ENCODE assay signal across 20 cellular contexts in the genomic region with DNA sequence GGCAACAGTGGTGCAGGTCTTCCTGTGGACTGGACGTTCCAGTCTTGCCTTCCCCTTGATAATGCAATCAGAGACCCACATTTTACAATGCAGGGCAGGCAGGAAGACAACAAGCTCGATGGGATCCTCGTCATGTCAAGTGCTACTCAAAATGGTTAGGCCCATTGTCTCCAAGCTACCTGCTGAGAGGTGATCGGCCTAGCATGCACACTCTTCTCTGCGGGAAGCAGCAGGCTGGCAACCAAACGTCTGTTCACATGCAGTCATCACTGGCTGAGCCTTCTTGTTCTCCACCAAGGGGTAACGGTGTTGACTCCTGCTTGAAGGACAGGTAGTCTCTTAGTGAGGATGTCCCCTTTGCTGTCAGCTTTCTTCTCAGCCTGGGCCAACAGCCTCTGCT. TPM values are rescaled to one million over a fixed set of nuclear protein-coding genes. Genes with fewer than 3 reads are reported as not detected.
DNase-seq lines count a peak whose midpoint lies in the region; ATAC-seq and TF ChIP-seq lines count a peak whose summit lies in the region.
"Had no signal": no experiment of that assay in that cellular context is flagged by ENCODE, and none has a peak within 500 bp of the region (broad histone marks: within the 10 kb centered on the region; RNA-seq: fewer than 3 reads in every experiment).

No MANE protein-coding gene starts in this region.

- POLR2A ChIA-PET in HEK293 (lab: Yijun Ruan, JAX): no interaction called here
- POLR2A ChIA-PET in OCI-LY7 (lab: Charles Lee): interaction anchor here (0.9 kb wide), 1 partner anchor 23 kb away, joined by 3 read pairs; no protein-coding TSS in a partner anchor

- H3K4me1 ChIP-seq in HEK293 (ENCODE audit: control insufficient read depth, insufficient read depth, low read length) (no peaks in the 10 kb centered on the region), mesendoderm (ENCODE audit: control insufficient read depth, low read depth, low read length) (peaks cover 3% of the 10 kb centered on the region), OCI-LY7 (ENCODE audit: insufficient read depth, low read length, poor library complexity, severe bottlenecking) (no peaks in the 10 kb centered on the region)
- H3K4me1 ChIP-seq: breast epithelium, HAP-1 had no signal

- H3K9ac ChIP-seq in mesendoderm (ENCODE audit: low read length): no peak overlapping the region

- CTCF ChIA-PET in HEK293 (lab: Yijun Ruan, JAX): interaction anchor here (0.7 to 3.2 kb wide), 11 partner anchors 16 to 446 kb away, joined by 3 to 19 read pairs (median 6); no protein-coding TSS in a partner anchor
- CTCF ChIA-PET in OCI-LY7 (lab: Charles Lee; ENCODE audit: unreplicated experiment): no interaction called here

- no TSS peak for BruUV-seq in OCI-LY7 (replicated peaks; lab: Mats Ljungman, UMichigan)

- no peaks in the 10 kb centered on the region for H3K27me3 ChIP-seq in mesendoderm (ENCODE audit: insufficient read depth, low read length, poor library complexity)
- H3K27me3 ChIP-seq: breast epithelium had no signal

- no peak for ATAC-seq in left colon
- ATAC-seq in left cardiac atrium: no peak

- no peak overlapping the region for H2BK5ac ChIP-seq in mesendoderm (ENCODE audit: low read length)

- no peak overlapping the region for H2BK120ac ChIP-seq in mesendoderm (ENCODE audit: low read depth, low read length)

- H3K9me2 ChIP-seq in OCI-LY7 (ENCODE audit: insufficient read depth, low read length): no peaks in the 10 kb centered on the region

- H3K4me3 ChIP-seq in HEK293 (ENCODE audit: low read depth, low read length): no peak overlapping the region
- no peak overlapping the region for H3K4me3 ChIP-seq in mesendoderm (ENCODE audit: low read length)
- no peak overlapping the region for H3K4me3 ChIP-seq in OCI-LY7 (ENCODE audit: low read depth, low read length, poor library complexity, severe bottlenecking)
- H3K4me3 ChIP-seq: breast epithelium, HAP-1 had no signal

- no peak overlapping the region for H2AFZ ChIP-seq in OCI-LY7 (ENCODE audit: low read length)

- no peak overlapping the region for H3K23ac ChIP-seq in mesendoderm (ENCODE audit: low read length)

- no peak overlapping the region for H3K4me2 ChIP-seq in mesendoderm (ENCODE audit: low read length)
- H3K4me2 ChIP-seq in OCI-LY7 (ENCODE audit: low read length): no peak overlapping the region

- H3K4ac ChIP-seq in mesendoderm (ENCODE audit: low read depth, low read length): no peak overlapping the region

- DNase-seq in NCI-H2029 treated with DMSO at 0.1 percent for 48 hours (lab: John Stamatoyannopoulos, UW): peak; percentile 93
- peak; percentile 88 for DNase-seq in NCI-H510A treated with DMSO at 0.1 percent for 48 hours (lab: John Stamatoyannopoulos, UW)
- peak; percentile 25 for DNase-seq in mesendoderm
- DNase-seq in left colon: no peak
- no peak for DNase-seq in GM19240 (ENCODE audit: insufficient read length, low spot score)
- DNase-seq in left cardiac atrium: no peak
- DNase-seq in OCI-LY7 (ENCODE audit: low spot score): no peak
- DNase-seq: activated CD4-positive, alpha-beta T cell treated with anti-CD3 and anti-CD28 coated beads for 4 hours; activated naive CD4-positive, alpha-beta T cell treated with anti-CD3 and anti-CD28 coated beads for 36 hours; activated T-cell treated with anti-CD3 and anti-CD28 coated beads, Interleukin-2, amount 50 U/mL, for 48 hours; amniotic stem cell; effector CD4-positive, alpha-beta T cell; GF-D8; head of caudate nucleus; Karpas-422; RPMI8226 had no signal

- no peak overlapping the region for H2BK15ac ChIP-seq in mesendoderm (replicated peaks; ENCODE audit: low read depth)

- H4K20me1 ChIP-seq in OCI-LY7 (ENCODE audit: insufficient read depth, low read length): no peaks in the 10 kb centered on the region

- H3K36me3 ChIP-seq in HEK293 (ENCODE audit: control insufficient read depth in 2 of 2, insufficient read depth in 1 of 2, low read length in 2 of 2) (no peaks in the 10 kb centered on the region), mesendoderm (ENCODE audit: control insufficient read depth, insufficient read depth, low read length) (no peaks in the 10 kb centered on the region), OCI-LY7 (ENCODE audit: insufficient read depth, low read length) (no peaks in the 10 kb centered on the region)
- H3K36me3 ChIP-seq: breast epithelium, HAP-1 had no signal

- no peak overlapping the region for H2AK5ac ChIP-seq in mesendoderm (ENCODE audit: low read length)

- H3K79me2 ChIP-seq in mesendoderm (ENCODE audit: control insufficient read depth, insufficient read depth, low read length) (no peaks in the 10 kb centered on the region), OCI-LY7 (ENCODE audit: insufficient read depth, low read depth, low read length) (no peaks in the 10 kb centered on the region)

- intact Hi-C loops in left colon (cut with DNase I, micrococcal nuclease) (loop anchor here (2.0 to 10.0 kb wide), 3 partner anchors 253 to 445 kb away; partner anchors contain the start of gene EXT2 (in 1 of the 2)), left cardiac atrium (cut with DNase I) (loop anchor here (2.0 to 10.0 kb wide), 3 partner anchors 255 to 448 kb away; no protein-coding TSS in a partner anchor), OCI-LY7 (cut with micrococcal nuclease; ENCODE audit: unreplicated experiment) (loop anchor here (5.0 kb wide), 1 partner anchor 428 kb away; no protein-coding TSS in a partner anchor)

- H3K18ac ChIP-seq in mesendoderm (ENCODE audit: low read length): no peak overlapping the region

- no peaks in the 10 kb centered on the region for H3K79me1 ChIP-seq in mesendoderm (ENCODE audit: low read length)

- H3K56ac ChIP-seq in mesendoderm (ENCODE audit: low read length): peak overlapping the region; percentile 34

- WGBS in mesendoderm (ENCODE audit: extremely low coverage, insufficient coverage, low lambda C conversion rate): no CpG with 5 or more reads among the region's 7 CpGs

- H4K8ac ChIP-seq in mesendoderm (ENCODE audit: low read depth, low read length): no peak overlapping the region

- TF ChIP-seq CTCF in HEK293 (tag by site-specific recombination; IDR thresholded peaks at IDR 0.05): no peak
- TF ChIP-seq CTCF in OCI-LY7 (conservative IDR thresholded peaks at IDR 0.05; ENCODE audit: low read length): no peak

- H3K9me3 ChIP-seq in HEK293 (ENCODE audit: control insufficient read depth, insufficient read depth, low read depth, low read length) (no peaks in the 10 kb centered on the region), OCI-LY7 (ENCODE audit: low read length) (no peaks in the 10 kb centered on the region)
- H3K9me3 ChIP-seq: breast epithelium, HAP-1 had no signal

- H4K5ac ChIP-seq in mesendoderm (ENCODE audit: low read length): no peak overlapping the region

- no peak overlapping the region for H3K27ac ChIP-seq in HEK293 (ENCODE audit: extremely low read depth, low read depth, low read length)
- no peak overlapping the region for H3K27ac ChIP-seq in mesendoderm (ENCODE audit: low read depth, low read length)
- no peak overlapping the region for H3K27ac ChIP-seq in OCI-LY7 (ENCODE audit: low read depth, low read length, poor library complexity, severe bottlenecking)
- H3K27ac ChIP-seq: breast epithelium, C4-2B had no signal

TF ChIP-seq in HEK293, 187 proteins besides CTCF, POLR2A, EP300 and RAD21:
- TF ChIP-seq ZIC2 (tag by site-specific recombination; IDR thresholded peaks at IDR 0.05) (peak; percentile 53), ZNF248 (tag by site-specific recombination; IDR thresholded peaks at IDR 0.05) (no peak)
TF ChIP-seq in HEK293: peak in this region for 1.

RNA-seq across cellular contexts. Expression of gene CD82, which starts 25.5 kb away (rescaled TPM):
- polyA plus RNA-seq in mesendoderm (2013, experiment 1 of 2): 0.81 TPM
- 0.91 TPM for polyA plus RNA-seq in mesendoderm (2013, experiment 2 of 2)
- 10 to 100 TPM; 30.0 to 36.1 TPM for total RNA-seq in left colon
- total RNA-seq in left cardiac atrium: 10 to 100 TPM; 22.0 to 35.3 TPM
- 1.2 and 1.8 TPM in 2 replicates for total RNA-seq in OCI-LY7 (2014; rRNA removed; shearing (Covaris generic))
- 3.4 and 6.4 TPM in 2 replicates for total RNA-seq in OCI-LY7 (2022)

Comparison
In these comparisons a context has a peak if more than half of its experiments do, and no peak if none do; other contexts are left out.
1. DNase-seq: peak in NCI-H2029 treated with DMSO at 0.1 percent for 48 hours (single experiment), NCI-H510A treated with DMSO at 0.1 percent for 48 hours (single experiment) and mesendoderm (single experiment); none in left colon (0 of 2), GM19240 (single experiment), left cardiac atrium (single experiment) and OCI-LY7 (single experiment).